ENCODE assay signal across 37 cellular contexts in genomic region chrX:26192204-26192603, GRCh38. TPM values are rescaled to one million over a fixed set of nuclear protein-coding genes. Genes with fewer than 3 reads are reported as not detected.
"Had no signal": no experiment of that assay in that cellular context is flagged by ENCODE, and none has a peak within 500 bp of the region (broad histone marks: within the 10 kb centered on the region; RNA-seq: fewer than 3 reads in every experiment).

A gene with protein sequence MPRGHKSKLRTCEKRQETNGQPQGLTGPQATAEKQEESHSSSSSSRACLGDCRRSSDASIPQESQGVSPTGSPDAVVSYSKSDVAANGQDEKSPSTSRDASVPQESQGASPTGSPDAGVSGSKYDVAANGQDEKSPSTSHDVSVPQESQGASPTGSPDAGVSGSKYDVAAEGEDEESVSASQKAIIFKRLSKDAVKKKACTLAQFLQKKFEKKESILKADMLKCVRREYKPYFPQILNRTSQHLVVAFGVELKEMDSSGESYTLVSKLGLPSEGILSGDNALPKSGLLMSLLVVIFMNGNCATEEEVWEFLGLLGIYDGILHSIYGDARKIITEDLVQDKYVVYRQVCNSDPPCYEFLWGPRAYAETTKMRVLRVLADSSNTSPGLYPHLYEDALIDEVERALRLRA (plus strand): TSS chrX:26192440. CDS start chrX:26193847, 1,407 bp downstream.

- H3K4me1 ChIP-seq: left lung, prostate gland had no signal

- H3K36me3 Mint-ChIP-seq: natural killer cell treated with Interleukin-12 subunit alpha and Interleukin-12 subunit beta and Interleukin-15 and Interleukin-18, amount 100 ng/mL, for 72 hours had no signal

- H3K9me3 Mint-ChIP-seq: activated CD4-positive, alpha-beta T cell treated with anti-CD3 and anti-CD28 coated beads, Interleukin-2, amount 10 ng/mL, durations not matched to agents 7 days and 5 days; activated T-cell treated with anti-CD3 and anti-CD28 coated beads, Interleukin-2, amount 50 U/mL, for 4 hours; activated T-helper 17 cell treated with anti-CD3 and anti-CD28 coated beads, Interleukin-2, amount 50 U/mL, for 72 hours; effector memory CD8-positive, alpha-beta T cell had no signal

- H3K9me3 ChIP-seq: left lung, mucosa of descending colon, neutrophil, ovary, prostate gland, thoracic aorta had no signal

- H3K27ac ChIP-seq: left lung, neutrophil, ovary, prostate gland, skin epidermis, thoracic aorta had no signal

- ATAC-seq: activated T-cell treated with anti-CD3 and anti-CD28 coated beads, Interleukin-2, amount 50 U/mL, for 4 hours; activated T-helper 17 cell treated with anti-CD3 and anti-CD28 coated beads, Interleukin-2, amount 50 U/mL, for 72 hours; effector memory CD8-positive, alpha-beta T cell; left lung; mucosa of descending colon; stimulated activated naive CD8-positive, alpha-beta T cell treated with anti-CD3 and anti-CD28 coated beads, Interleukin-15, Interleukin-2, amounts not matched to agents 100 U/mL and 50 U/mL, for 24 hours had no signal

- H3K36me3 ChIP-seq: left lung, neutrophil, ovary, prostate gland, thoracic aorta had no signal

- H3K4me3 ChIP-seq: left lung, lung, mucosa of descending colon, ovary, prostate gland, skin epidermis, thoracic aorta had no signal

- DNase-seq: activated CD4-positive, alpha-beta memory T cell treated with anti-CD3 and anti-CD28 coated beads, Interleukin-2, amount 10 ng/mL, durations not matched to agents 7 days and 5 days; activated CD4-positive, alpha-beta T cell treated with anti-CD3 and anti-CD28 coated beads for 1 hour; activated CD4-positive, alpha-beta T cell treated with anti-CD3 and anti-CD28 coated beads, Interleukin-2, amount 10 ng/mL, durations not matched to agents 7 days and 5 days; activated gamma-delta T cell treated with Interleukin-2 at 50 U/mL for 16 hours; activated naive CD4-positive, alpha-beta T cell treated with anti-CD3 and anti-CD28 coated beads, Interleukin-2, amount 50 U/mL, for 16 hours; activated T-cell treated with anti-CD3 and anti-CD28 coated beads, Interleukin-2, amount 50 U/mL, for 4 hours; amniotic stem cell; caudate nucleus; cortex of kidney; effector memory CD8-positive, alpha-beta T cell; head of caudate nucleus; hippocampal formation; kidney glomerular epithelial cell; left lung; mesendoderm; mucosa of descending colon; ovary; retina; stimulated activated CD4-positive, alpha-beta T cell treated with anti-CD3 and anti-CD28 coated beads, Interleukin-12 subunit alpha, Interleukin-12 subunit beta, amount 100 ng/mL, for 4 hours; stimulated activated CD4-positive, alpha-beta T cell treated with anti-CD3 and anti-CD28 coated beads, Interleukin-4, amount 100 ng/mL, for 1 hour; stimulated activated naive CD8-positive, alpha-beta T cell treated with anti-CD3 and anti-CD28 coated beads, Interleukin-15, Interleukin-2, amounts not matched to agents 100 U/mL and 50 U/mL, for 24 hours; T1000; trophoblast cell had no signal

- H3K27ac Mint-ChIP-seq: activated CD4-positive, alpha-beta memory T cell treated with anti-CD3 and anti-CD28 coated beads, Interleukin-2, amount 10 ng/mL, durations not matched to agents 7 days and 5 days; activated CD4-positive, alpha-beta T cell treated with anti-CD3 and anti-CD28 coated beads, Interleukin-2, amount 10 ng/mL, durations not matched to agents 7 days and 5 days; activated T-helper 17 cell treated with anti-CD3 and anti-CD28 coated beads, Interleukin-2, amount 50 U/mL, for 72 hours; effector memory CD8-positive, alpha-beta T cell; natural killer cell treated with Interleukin-12 subunit alpha and Interleukin-12 subunit beta and Interleukin-15 and Interleukin-18, amount 100 ng/mL, for 72 hours; T-helper 1 cell treated with Interleukin-12 subunit alpha and Interleukin-12 subunit beta and Interleukin-4 antibody, amounts not matched to agents 30 μg/mL and 1 μg/mL, for 36 hours had no signal

- H3K27me3 ChIP-seq: left lung, neutrophil, ovary had no signal

- H3K27me3 Mint-ChIP-seq: activated CD4-positive, alpha-beta memory T cell treated with anti-CD3 and anti-CD28 coated beads, Interleukin-2, amount 10 ng/mL, durations not matched to agents 7 days and 5 days; activated CD4-positive, alpha-beta T cell treated with anti-CD3 and anti-CD28 coated beads, Interleukin-2, amount 10 ng/mL, durations not matched to agents 7 days and 5 days; activated T-helper 17 cell treated with anti-CD3 and anti-CD28 coated beads, Interleukin-2, amount 50 U/mL, for 72 hours; effector memory CD8-positive, alpha-beta T cell; natural killer cell treated with Interleukin-12 subunit alpha and Interleukin-12 subunit beta and Interleukin-15 and Interleukin-18, amount 100 ng/mL, for 72 hours had no signal

- H3K4me1 Mint-ChIP-seq: activated CD4-positive, alpha-beta memory T cell treated with anti-CD3 and anti-CD28 coated beads, Interleukin-2, amount 10 ng/mL, durations not matched to agents 7 days and 5 days; activated CD4-positive, alpha-beta T cell treated with anti-CD3 and anti-CD28 coated beads, Interleukin-2, amount 10 ng/mL, durations not matched to agents 7 days and 5 days; activated T-helper 17 cell treated with anti-CD3 and anti-CD28 coated beads, Interleukin-2, amount 50 U/mL, for 72 hours had no signal

- H3K4me3 Mint-ChIP-seq: activated CD4-positive, alpha-beta memory T cell treated with anti-CD3 and anti-CD28 coated beads, Interleukin-2, amount 10 ng/mL, durations not matched to agents 7 days and 5 days; activated CD4-positive, alpha-beta T cell treated with anti-CD3 and anti-CD28 coated beads, Interleukin-2, amount 10 ng/mL, durations not matched to agents 7 days and 5 days; activated T-cell treated with anti-CD3 and anti-CD28 coated beads, Interleukin-2, amount 50 U/mL, for 4 hours; activated T-helper 17 cell treated with anti-CD3 and anti-CD28 coated beads, Interleukin-2, amount 50 U/mL, for 72 hours; effector memory CD8-positive, alpha-beta T cell; natural killer cell treated with Interleukin-12 subunit alpha and Interleukin-12 subunit beta and Interleukin-15 and Interleukin-18, amount 100 ng/mL, for 72 hours; T-helper 1 cell treated with Interleukin-12 subunit alpha and Interleukin-12 subunit beta and Interleukin-4 antibody, amounts not matched to agents 30 μg/mL and 1 μg/mL, for 36 hours had no signal

RNA-seq across cellular contexts. Expression of the gene that starts here (rescaled TPM):
- total RNA-seq: activated CD4-positive, alpha-beta memory T cell treated with anti-CD3 and anti-CD28 coated beads, Interleukin-2, amount 10 ng/mL, durations not matched to agents 7 days and 5 days; activated CD4-positive, alpha-beta T cell treated with anti-CD3 and anti-CD28 coated beads, Interleukin-2, amount 10 ng/mL, durations not matched to agents 7 days and 5 days; activated T-cell treated with anti-CD3 and anti-CD28 coated beads, Interleukin-2, amount 50 U/mL, for 4 hours; activated T-helper 17 cell treated with anti-CD3 and anti-CD28 coated beads, Interleukin-2, amount 50 U/mL, for 72 hours; chondrocyte; endothelial cell of umbilical vein; fibroblast of lung; fibroblast of villous mesenchyme; left lung; lung; mucosa of descending colon; myocyte; natural killer cell treated with Interleukin-12 subunit alpha and Interleukin-12 subunit beta and Interleukin-15 and Interleukin-18, amount 100 ng/mL, for 72 hours; ovary; sciatic nerve; thoracic aorta had no signal
